Comparison of ENCODE assay signal across 1 cellular context in the genomic region with DNA sequence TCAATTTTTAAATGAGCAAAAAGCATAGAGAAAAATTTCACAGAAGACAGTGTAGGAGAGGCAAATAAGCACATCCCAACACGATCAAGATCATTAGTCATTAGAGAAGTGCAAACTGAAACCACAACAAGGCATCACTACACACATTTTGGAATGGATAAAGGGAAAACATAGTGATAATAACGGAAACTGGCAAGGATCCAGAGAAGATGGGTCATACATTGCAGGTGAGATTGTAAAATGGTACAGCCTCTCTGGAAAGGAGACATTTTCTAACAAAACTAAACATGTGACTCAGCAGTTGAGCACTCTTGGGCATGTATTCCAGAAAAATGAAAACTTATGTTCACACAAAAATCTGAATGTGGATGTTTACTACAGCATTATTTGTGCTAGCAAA.
TF ChIP-seq lines count a peak whose summit lies in the region.

No MANE protein-coding gene starts in this region.

TF ChIP-seq in HepG2, 621 proteins besides CTCF, POLR2A, EP300 and RAD21:
- no peak for TF ChIP-seq ZFP37 (CRISPR knock-in tag; IDR thresholded peaks at IDR 0.05; ENCODE audit: borderline replicate concordance)
- no peak for TF ChIP-seq ZNF432 (CRISPR knock-in tag; IDR thresholded peaks at IDR 0.05; ENCODE audit: borderline replicate concordance)
- no peak for TF ChIP-seq ZNF839 (CRISPR knock-in tag; IDR thresholded peaks at IDR 0.05; ENCODE audit: borderline replicate concordance)
- no peak for TF ChIP-seq BORCS8-MEF2B (CRISPR knock-in tag; IDR thresholded peaks at IDR 0.05)
- TF ChIP-seq ZNF256 (CRISPR knock-in tag; conservative IDR thresholded peaks at IDR 0.05) = no peak
- TF ChIP-seq FOXO1 (CRISPR knock-in tag; IDR thresholded peaks at IDR 0.05) = no peak
